8 cellular contexts compared by ENCODE assay signal in the genomic region with DNA sequence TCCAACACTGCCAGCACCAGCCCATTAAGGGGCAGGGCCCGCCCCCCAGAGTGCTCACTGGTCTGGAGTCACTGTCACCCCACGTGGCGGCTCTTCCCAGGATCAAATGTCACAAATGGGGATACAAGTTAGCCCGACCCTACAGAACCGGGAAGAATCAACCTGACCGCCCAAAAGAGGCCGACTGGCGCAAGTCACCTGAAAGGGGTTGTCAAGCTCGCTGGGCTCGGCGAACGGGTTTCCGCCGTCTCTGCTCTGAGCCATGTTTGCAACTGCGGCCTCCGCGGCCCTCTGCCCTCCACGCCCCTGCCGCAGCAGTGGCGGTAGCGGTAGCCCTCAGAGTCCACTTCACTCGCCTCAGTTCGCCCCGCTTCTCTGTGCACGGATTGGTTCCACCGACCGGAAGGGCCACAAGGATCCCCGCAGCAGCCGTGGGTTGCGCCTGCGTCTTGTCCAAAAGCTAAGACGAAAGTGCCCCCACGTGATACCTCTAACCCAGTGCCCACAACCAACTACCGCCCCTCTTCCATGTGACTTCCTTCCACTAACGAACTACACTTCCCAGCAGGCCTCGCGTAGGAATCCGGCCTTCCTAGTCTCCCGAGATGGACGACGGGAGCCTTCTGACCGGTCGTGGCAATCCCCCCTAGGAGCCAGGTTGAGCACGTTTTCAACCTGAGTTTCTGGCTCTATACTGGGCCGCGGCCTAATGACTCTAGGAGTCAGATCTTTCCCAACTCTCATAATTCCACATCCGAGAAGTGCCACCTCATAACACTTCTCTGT. TPM values are rescaled to one million over a fixed set of nuclear protein-coding genes. Genes with fewer than 3 reads are reported as not detected.
DNase-seq lines count a peak whose midpoint lies in the region; ATAC-seq, FAIRE-seq and TF ChIP-seq lines count a peak whose summit lies in the region.

A gene (minus strand): TSS at position 473 of the 786 bp plus-strand sequence. CDS start 209 bp downstream, at position 264.

- ATAC-seq in HG02852 (IDR thresholded peaks at IDR 0.05; ENCODE audit: unreplicated experiment): peak; percentile 92
- peak; percentile 96 to 99 (median 98) for ATAC-seq in heart right ventricle
- peak; percentile 99 for ATAC-seq in upper lobe of right lung

- H3K4me1 ChIP-seq in adrenal gland (replicated peaks in 1 of 2): peaks cover 13 to 16% of the 10 kb centered on the region in 2 donors
- H3K4me1 ChIP-seq in heart right ventricle: peaks cover 3 to 32% (median 21%) of the 10 kb centered on the region in 9 donors
- H3K4me1 ChIP-seq in upper lobe of right lung: peaks cover 12% of the 10 kb centered on the region

- H3K27ac ChIP-seq in adrenal gland (peak within 1 kb of the TSS; percentile 22 to 90 (median 80)), heart right ventricle (peak within 1 kb of the TSS; percentile 38 to 93 (median 88)), upper lobe of right lung (peak within 1 kb of the TSS; percentile 89)

- H3K9me3 ChIP-seq in adrenal gland (replicated peaks in 1 of 3) (no peaks in the 10 kb centered on the region), heart right ventricle (no peaks in the 10 kb centered on the region), upper lobe of right lung (no peaks in the 10 kb centered on the region)

- TF ChIP-seq CTCF in adrenal gland (IDR thresholded peaks at IDR 0.05) (peak in 2 of 6 experiments; percentile 2 to 19), heart right ventricle (IDR thresholded peaks at IDR 0.05) (peak in 1 of 9 donors; percentile 6), upper lobe of right lung (IDR thresholded peaks at IDR 0.05) (no peak)

- TF ChIP-seq POLR2A in GM12892 (IDR thresholded peaks at IDR 0.05; ENCODE audit: low read depth, low read length) (peak; percentile 92), adrenal gland (IDR thresholded peaks at IDR 0.05) (peak; percentile 79 to 95)

- peaks cover 0 to 73% of the 10 kb centered on the region in 2 donors for H3K36me3 ChIP-seq in adrenal gland (replicated peaks in 1 of 2)
- peaks cover 0 to 80% (median 55%) of the 10 kb centered on the region in 9 donors for H3K36me3 ChIP-seq in heart right ventricle
- H3K36me3 ChIP-seq in upper lobe of right lung: peaks cover 77% of the 10 kb centered on the region

- peak; percentile 98 for DNase-seq in GM12892 (ENCODE audit: insufficient read length)
- DNase-seq in NCI-H146 (lab: John Stamatoyannopoulos, UW): peak; percentile 98
- DNase-seq in T-helper 1 cell: peak; percentile 75 to 91 (median 82)
- peak; percentile 94 to 99 (median 99) for DNase-seq in adrenal gland
- peak; percentile 90 to 97 for DNase-seq in heart right ventricle
- DNase-seq in posterior vena cava (ENCODE audit: low spot score): peak; percentile 98
- DNase-seq in upper lobe of right lung: peak; percentile 96

- peak within 1 kb of the TSS; percentile 36 to 80 (median 70) for H3K4me3 ChIP-seq in adrenal gland
- H3K4me3 ChIP-seq in heart right ventricle: peak within 1 kb of the TSS; percentile 47 to 96 (median 83)
- peak within 1 kb of the TSS; percentile 97 for H3K4me3 ChIP-seq in upper lobe of right lung

- FAIRE-seq in GM12892 (lab: Jason Lieb, UNC): peak; percentile 98

- intact Hi-C loops in adrenal gland (cut with DNase I) (loop anchor here in 1 of 2 donors (5.0 kb wide), 1 partner anchor 45 kb away; a partner anchor contains a TSS), heart right ventricle (cut with DNase I) (no loop called here), posterior vena cava (cut with DNase I) (no loop called here), upper lobe of right lung (cut with DNase I) (no loop called here)

- 0 to 1% (median 0%) methylated on average over 20 to 47 of the region's 47 CpGs for WGBS in adrenal gland, 4 donors
- WGBS in heart right ventricle, 2 donors: 0 to 1% methylated on average over 47 of the region's 47 CpGs

- H3K27me3 ChIP-seq in adrenal gland (no peaks in the 10 kb centered on the region), heart right ventricle (no peaks in the 10 kb centered on the region), upper lobe of right lung (no peaks in the 10 kb centered on the region)

RNA-seq across cellular contexts. Expression of the gene that starts here (rescaled TPM):
- 32.2 TPM for polyA plus RNA-seq in GM12892 (2012; ENCODE audit: missing spikeins)
- 100 to 1,000 TPM in 4 of 8 donors, 10 to 100 TPM in 4; 51.0 to 143 (median 103) TPM for total RNA-seq in adrenal gland
- polyA plus RNA-seq in adrenal gland: 100 to 1,000 TPM in 1 of 3 donors, 10 to 100 TPM in 2; 41.9 to 102 (median 78.0) TPM
- total RNA-seq in heart right ventricle: 10 to 100 TPM; 54.1 to 73.1 (median 60.1) TPM
- 100 to 1,000 TPM in 1 of 2 donors, 10 to 100 TPM in 1; 47.9 to 109 TPM for polyA plus RNA-seq in heart right ventricle
- total RNA-seq in posterior vena cava: 10 to 100 TPM; 34.7 to 37.3 TPM
- 70.9 TPM for total RNA-seq in upper lobe of right lung

Comparison
In these comparisons a context has a peak if more than half of its experiments do, and no peak if none do; other contexts are left out.
1. Peak in every context shown above with its lines: DNase-seq, ATAC-seq, H3K4me3 ChIP-seq and H3K27ac ChIP-seq.